Comparison of ENCODE assay signal across 15 cellular contexts in the genomic region with DNA sequence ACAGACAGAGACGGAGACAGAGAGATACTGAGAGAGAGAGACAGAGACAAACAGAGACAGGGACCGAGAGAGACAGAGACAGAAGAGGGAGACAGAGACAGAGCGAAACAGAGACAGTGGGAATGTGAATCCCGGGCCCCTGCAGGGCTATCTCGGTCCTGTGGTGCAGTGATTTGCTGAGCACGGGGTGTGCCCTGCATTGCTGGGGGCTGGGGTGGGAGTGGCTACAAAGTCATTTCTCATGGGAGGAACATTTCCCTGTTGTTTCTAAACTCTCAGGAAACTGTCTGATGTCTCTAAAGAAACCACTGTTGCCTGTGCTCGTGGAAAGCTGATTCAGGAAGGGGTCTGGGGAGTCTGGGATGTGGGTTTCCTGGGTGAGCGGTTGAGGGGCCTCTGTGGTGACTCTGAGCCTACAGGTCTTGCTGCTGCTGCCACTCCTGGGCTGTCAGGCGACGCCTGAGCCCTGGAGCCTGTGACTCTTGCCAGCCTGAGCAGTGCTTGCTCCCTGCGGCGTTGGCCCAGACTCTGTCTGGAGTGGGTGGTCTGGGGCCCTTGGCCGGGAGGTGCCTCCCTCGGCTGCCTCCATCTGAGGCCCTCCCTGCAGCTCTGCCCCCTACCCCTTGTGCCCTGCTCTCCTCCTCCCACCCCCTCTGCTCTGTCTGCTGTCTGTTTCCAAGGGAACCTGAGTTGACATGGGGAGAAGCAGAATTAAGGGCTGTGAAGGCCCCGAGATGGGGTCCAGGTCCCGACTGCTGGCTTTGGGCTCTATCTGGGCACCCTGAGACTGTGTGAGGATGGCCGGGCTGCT.
DNase-seq lines count a peak whose midpoint lies in the region; ATAC-seq and TF ChIP-seq lines count a peak whose summit lies in the region.
"Had no signal": no experiment of that assay in that cellular context is flagged by ENCODE, and none has a peak within 500 bp of the region (broad histone marks: within the 10 kb centered on the region; RNA-seq: fewer than 3 reads in every experiment).

No MANE protein-coding gene starts in this region.

- no peaks in the 10 kb centered on the region for H4K20me1 ChIP-seq in DND-41 (ENCODE audit: insufficient read depth, low read length)

- H3K4me2 ChIP-seq in DND-41 (ENCODE audit: insufficient read depth, low read length): peak overlapping the region; percentile 60

- in situ Hi-C loops in Panc1 (cut with HindIII; ENCODE audit: low pct_unique_long_range_greater_than_20kb, low sequenced_read_pairs): no loop called here

- POLR2A ChIA-PET in Panc1 (lab: Charles Lee): no interaction called here
- POLR2A ChIA-PET in GM10248 (lab: Yijun Ruan, JAX): no interaction called here

- H3K9me3 ChIP-seq in DND-41 (ENCODE audit: insufficient read depth, low read length, severe bottlenecking): no peaks in the 10 kb centered on the region
- H3K9me3 ChIP-seq in Panc1 (ENCODE audit: control insufficient read depth, insufficient read depth, low read depth, low read length): no peaks in the 10 kb centered on the region

- ATAC-seq in DND-41 (ENCODE audit: insufficient read depth, low read depth): peak; percentile 84
- peak; percentile 53; the same call in 1 of the 2 replicates for ATAC-seq in Panc1
- peak; percentile 48 for ATAC-seq in stimulated activated memory B cell treated with anti-CD40 and anti-IgM and Interleukin-4, amounts not matched to agents 10 μg/mL and 1 μg/mL and 100 μg/mL, for 72 hours
- no peak for ATAC-seq in HG03139 (IDR thresholded peaks at IDR 0.05; ENCODE audit: unreplicated experiment)

- no TSS peak for BruUV-seq in Panc1 (replicated peaks; lab: Mats Ljungman, UMichigan)

- peaks cover 10% of the 10 kb centered on the region for H3K27me3 Mint-ChIP-seq in stimulated activated memory B cell treated with anti-CD40 and anti-IgM and Interleukin-4, amounts not matched to agents 10 μg/mL and 1 μg/mL and 100 μg/mL, for 72 hours

- peaks cover 64% of the 10 kb centered on the region for H3K4me1 ChIP-seq in DND-41 (ENCODE audit: insufficient read depth, low read length)
- H3K4me1 ChIP-seq in Panc1 (ENCODE audit: control insufficient read depth, insufficient read depth, low read length): no peaks in the 10 kb centered on the region

- no peaks in the 10 kb centered on the region for H3K79me2 ChIP-seq in DND-41 (ENCODE audit: insufficient read depth, low read length)

- peak overlapping the region; percentile 54; the same call in 1 of the 2 replicates for H2AFZ ChIP-seq in DND-41 (ENCODE audit: low read depth, low read length)

- H3K4me3 ChIP-seq in DND-41 (ENCODE audit: low read depth in 1 of 2, low read length in 2 of 2) (peak overlapping the region in 1 of 2 experiments; percentile 45; a peak in 2 of 4 replicates), Panc1 (ENCODE audit: low read depth in 2 of 2, low read length in 2 of 2) (no peak overlapping the region)

- H3K4me1 Mint-ChIP-seq in stimulated activated memory B cell treated with anti-CD40 and anti-IgM and Interleukin-4, amounts not matched to agents 10 μg/mL and 1 μg/mL and 100 μg/mL, for 72 hours: no peaks in the 10 kb centered on the region

- H3K9me3 Mint-ChIP-seq in stimulated activated memory B cell treated with anti-CD40 and anti-IgM and Interleukin-4, amounts not matched to agents 10 μg/mL and 1 μg/mL and 100 μg/mL, for 72 hours: no peaks in the 10 kb centered on the region
- H3K9me3 Mint-ChIP-seq: CD4-positive, alpha-beta T cell had no signal

- no peaks in the 10 kb centered on the region for H3K36me3 Mint-ChIP-seq in stimulated activated memory B cell treated with anti-CD40 and anti-IgM and Interleukin-4, amounts not matched to agents 10 μg/mL and 1 μg/mL and 100 μg/mL, for 72 hours

- DNase-seq in DND-41 (peak; percentile 84), Panc1 (ENCODE audit: low read depth, low spot score) (no peak), iPS-NIHi7 (ENCODE audit: extremely low spot score) (peak; percentile 56), NCI-H82 treated with DMSO at 0.1 percent for 48 hours (lab: John Stamatoyannopoulos, UW; ENCODE audit: unreplicated experiment) (no peak), GM10248 (ENCODE audit: extremely low spot score) (no peak), COR-L47 (lab: John Stamatoyannopoulos, UW) (no peak)
- DNase-seq: AML-193; CD4-positive, alpha-beta T cell; DMS79 treated with DMSO at 0.1 percent for 48 hours; GDM1; NCI-H1930; NCI-H2171; SIG-M5 had no signal

- H3K36me3 ChIP-seq in DND-41 (ENCODE audit: insufficient read depth, low read length) (no peaks in the 10 kb centered on the region), Panc1 (ENCODE audit: control insufficient read depth, insufficient read depth, low read length) (no peaks in the 10 kb centered on the region)

- intact Hi-C loops in Panc1 (cut with micrococcal nuclease; ENCODE audit: unreplicated experiment): no loop called here

- H3K9ac ChIP-seq in DND-41 (ENCODE audit: low read depth, low read length): peak overlapping the region; percentile 41

- H3K27ac ChIP-seq in DND-41 (ENCODE audit: low read length): peak overlapping the region; percentile 75
- H3K27ac ChIP-seq in Panc1 (ENCODE audit: low read length): no peak overlapping the region

- CTCF ChIA-PET in Panc1 (lab: Charles Lee): no interaction called here
- CTCF ChIA-PET in GM10248 (lab: Yijun Ruan, JAX): interaction anchor here (1.8 kb wide), 1 partner anchor 21 kb away, joined by 5 read pairs; no protein-coding TSS in a partner anchor

- TF ChIP-seq CTCF in DND-41 (IDR thresholded peaks at IDR 0.05; ENCODE audit: borderline replicate concordance, extremely low read depth, low read length, poor library complexity, severe bottlenecking) (no peak), Panc1 (IDR thresholded peaks at IDR 0.05) (no peak), GM10248 (IDR thresholded peaks at IDR 0.05; ENCODE audit: control extremely low read depth, extremely low read depth, low read depth, missing control alignments) (no peak)

- H3K4me3 Mint-ChIP-seq in stimulated activated memory B cell treated with anti-CD40 and anti-IgM and Interleukin-4, amounts not matched to agents 10 μg/mL and 1 μg/mL and 100 μg/mL, for 72 hours: no peak overlapping the region
- H3K4me3 Mint-ChIP-seq: CD4-positive, alpha-beta T cell had no signal

- no peak overlapping the region for H3K27ac Mint-ChIP-seq in stimulated activated memory B cell treated with anti-CD40 and anti-IgM and Interleukin-4, amounts not matched to agents 10 μg/mL and 1 μg/mL and 100 μg/mL, for 72 hours
- H3K27ac Mint-ChIP-seq: CD4-positive, alpha-beta T cell had no signal

- no peaks in the 10 kb centered on the region for H3K27me3 ChIP-seq in DND-41 (ENCODE audit: insufficient read depth, low read length, poor library complexity)
- no peaks in the 10 kb centered on the region for H3K27me3 ChIP-seq in Panc1 (ENCODE audit: control insufficient read depth, insufficient read depth, low read length)

Comparison
In these comparisons a context has a peak if more than half of its experiments do, and no peak if none do; other contexts are left out.
1. DNase-seq: peak in DND-41 (single experiment) and iPS-NIHi7 (single experiment); none in Panc1 (single experiment), NCI-H82 treated with DMSO at 0.1 percent for 48 hours (single experiment), GM10248 (single experiment) and COR-L47 (single experiment).